In the genomic region with DNA sequence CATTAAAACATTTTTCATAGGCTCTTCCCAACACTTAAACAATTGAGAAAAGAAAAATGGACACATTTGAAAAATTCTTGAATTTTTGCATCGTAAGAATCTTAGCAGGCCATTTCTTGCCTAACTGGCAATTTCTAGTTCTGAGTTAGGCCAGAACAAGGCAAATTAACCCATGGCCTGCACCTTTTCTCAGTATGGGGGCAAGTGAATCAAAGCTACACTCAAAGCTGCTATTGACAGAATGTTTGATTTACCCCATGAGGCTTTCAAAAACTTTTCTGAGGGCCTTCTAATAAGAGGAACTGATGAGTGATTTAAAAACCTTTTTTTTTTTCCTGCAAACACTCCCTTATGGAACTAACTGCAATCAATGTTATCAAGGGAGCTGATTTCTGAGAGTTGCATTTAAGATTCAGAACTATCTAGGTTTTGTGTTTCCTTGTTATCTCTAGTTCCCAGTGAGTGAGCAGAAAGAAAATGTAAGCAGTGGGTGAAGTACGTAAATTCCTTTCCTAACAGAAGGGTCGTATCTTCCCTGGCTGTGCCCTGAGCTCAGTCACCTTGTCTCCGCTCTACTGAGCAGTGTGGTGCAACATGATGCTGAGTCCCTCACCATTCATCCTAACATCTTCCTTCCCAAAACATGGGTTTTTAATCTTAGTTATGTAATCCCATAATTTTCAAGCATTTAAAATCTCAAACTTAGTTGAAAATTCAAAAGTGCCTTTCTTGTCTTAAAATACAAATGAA, we compare ENCODE assay signal across 1 cellular context.
TF ChIP-seq lines count a peak whose summit lies in the region.

No MANE protein-coding gene starts in this region.

TF ChIP-seq in WTC11, 78 proteins besides CTCF, POLR2A, EP300 and RAD21 (continued from another document):
- TF ChIP-seq, protein P1, sequence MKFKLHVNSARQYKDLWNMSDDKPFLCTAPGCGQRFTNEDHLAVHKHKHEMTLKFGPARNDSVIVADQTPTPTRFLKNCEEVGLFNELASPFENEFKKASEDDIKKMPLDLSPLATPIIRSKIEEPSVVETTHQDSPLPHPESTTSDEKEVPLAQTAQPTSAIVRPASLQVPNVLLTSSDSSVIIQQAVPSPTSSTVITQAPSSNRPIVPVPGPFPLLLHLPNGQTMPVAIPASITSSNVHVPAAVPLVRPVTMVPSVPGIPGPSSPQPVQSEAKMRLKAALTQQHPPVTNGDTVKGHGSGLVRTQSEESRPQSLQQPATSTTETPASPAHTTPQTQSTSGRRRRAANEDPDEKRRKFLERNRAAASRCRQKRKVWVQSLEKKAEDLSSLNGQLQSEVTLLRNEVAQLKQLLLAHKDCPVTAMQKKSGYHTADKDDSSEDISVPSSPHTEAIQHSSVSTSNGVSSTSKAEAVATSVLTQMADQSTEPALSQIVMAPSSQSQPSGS (CRISPR knock-in tag; IDR thresholded peaks at IDR 0.05; ENCODE audit: borderline replicate concordance, low read depth), result no peak
- TF ChIP-seq, protein P2, sequence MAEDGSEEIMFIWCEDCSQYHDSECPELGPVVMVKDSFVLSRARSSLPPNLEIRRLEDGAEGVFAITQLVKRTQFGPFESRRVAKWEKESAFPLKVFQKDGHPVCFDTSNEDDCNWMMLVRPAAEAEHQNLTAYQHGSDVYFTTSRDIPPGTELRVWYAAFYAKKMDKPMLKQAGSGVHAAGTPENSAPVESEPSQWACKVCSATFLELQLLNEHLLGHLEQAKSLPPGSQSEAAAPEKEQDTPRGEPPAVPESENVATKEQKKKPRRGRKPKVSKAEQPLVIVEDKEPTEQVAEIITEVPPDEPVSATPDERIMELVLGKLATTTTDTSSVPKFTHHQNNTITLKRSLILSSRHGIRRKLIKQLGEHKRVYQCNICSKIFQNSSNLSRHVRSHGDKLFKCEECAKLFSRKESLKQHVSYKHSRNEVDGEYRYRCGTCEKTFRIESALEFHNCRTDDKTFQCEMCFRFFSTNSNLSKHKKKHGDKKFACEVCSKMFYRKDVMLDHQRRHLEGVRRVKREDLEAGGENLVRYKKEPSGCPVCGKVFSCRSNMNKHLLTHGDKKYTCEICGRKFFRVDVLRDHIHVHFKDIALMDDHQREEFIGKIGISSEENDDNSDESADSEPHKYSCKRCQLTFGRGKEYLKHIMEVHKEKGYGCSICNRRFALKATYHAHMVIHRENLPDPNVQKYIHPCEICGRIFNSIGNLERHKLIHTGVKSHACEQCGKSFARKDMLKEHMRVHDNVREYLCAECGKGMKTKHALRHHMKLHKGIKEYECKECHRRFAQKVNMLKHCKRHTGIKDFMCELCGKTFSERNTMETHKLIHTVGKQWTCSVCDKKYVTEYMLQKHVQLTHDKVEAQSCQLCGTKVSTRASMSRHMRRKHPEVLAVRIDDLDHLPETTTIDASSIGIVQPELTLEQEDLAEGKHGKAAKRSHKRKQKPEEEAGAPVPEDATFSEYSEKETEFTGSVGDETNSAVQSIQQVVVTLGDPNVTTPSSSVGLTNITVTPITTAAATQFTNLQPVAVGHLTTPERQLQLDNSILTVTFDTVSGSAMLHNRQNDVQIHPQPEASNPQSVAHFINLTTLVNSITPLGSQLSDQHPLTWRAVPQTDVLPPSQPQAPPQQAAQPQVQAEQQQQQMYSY (CRISPR knock-in tag; IDR thresholded peaks at IDR 0.05), result no peak
- no peak for TF ChIP-seq GTF2I (CRISPR knock-in tag; conservative IDR thresholded peaks at IDR 0.05)
